ENCODE assay signal across 2 cellular contexts in the genomic region with DNA sequence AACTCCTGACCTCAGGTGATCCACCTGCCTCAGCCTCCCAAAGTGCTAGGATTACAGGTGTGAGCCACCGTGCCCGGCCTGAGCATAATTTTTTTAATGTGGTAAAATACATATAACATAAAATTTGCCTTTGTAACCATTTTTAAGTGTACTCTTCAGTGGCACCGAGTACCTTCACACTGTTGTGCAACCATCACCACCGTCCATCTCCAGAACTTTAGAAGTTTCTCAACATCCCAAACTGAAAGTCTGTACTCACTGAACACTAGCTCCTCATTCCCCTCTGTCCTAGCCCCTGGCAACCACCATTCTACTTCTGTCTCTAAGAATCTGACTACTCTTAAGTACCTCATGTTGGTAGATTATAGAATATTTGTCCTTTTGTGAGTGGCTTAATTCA.
A peak's percentile ranks its signal among the peaks of the same experiment; 100 is the strongest.
TF ChIP-seq lines count a peak whose summit lies in the region.

No MANE protein-coding gene starts in this region.

TF ChIP-seq in WTC11, 78 proteins besides CTCF, POLR2A, EP300 and RAD21:
- TF ChIP-seq, protein P1, sequence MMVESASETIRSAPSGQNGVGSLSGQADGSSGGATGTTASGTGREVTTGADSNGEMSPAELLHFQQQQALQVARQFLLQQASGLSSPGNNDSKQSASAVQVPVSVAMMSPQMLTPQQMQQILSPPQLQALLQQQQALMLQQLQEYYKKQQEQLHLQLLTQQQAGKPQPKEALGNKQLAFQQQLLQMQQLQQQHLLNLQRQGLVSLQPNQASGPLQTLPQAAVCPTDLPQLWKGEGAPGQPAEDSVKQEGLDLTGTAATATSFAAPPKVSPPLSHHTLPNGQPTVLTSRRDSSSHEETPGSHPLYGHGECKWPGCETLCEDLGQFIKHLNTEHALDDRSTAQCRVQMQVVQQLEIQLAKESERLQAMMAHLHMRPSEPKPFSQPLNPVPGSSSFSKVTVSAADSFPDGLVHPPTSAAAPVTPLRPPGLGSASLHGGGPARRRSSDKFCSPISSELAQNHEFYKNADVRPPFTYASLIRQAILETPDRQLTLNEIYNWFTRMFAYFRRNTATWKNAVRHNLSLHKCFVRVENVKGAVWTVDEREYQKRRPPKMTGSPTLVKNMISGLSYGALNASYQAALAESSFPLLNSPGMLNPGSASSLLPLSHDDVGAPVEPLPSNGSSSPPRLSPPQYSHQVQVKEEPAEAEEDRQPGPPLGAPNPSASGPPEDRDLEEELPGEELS (CRISPR knock-in tag; IDR thresholded peaks at IDR 0.05): no peak
- no peak for TF ChIP-seq JAZF1 (CRISPR knock-in tag; IDR thresholded peaks at IDR 0.05)
- no peak for TF ChIP-seq KAT7 (CRISPR knock-in tag; IDR thresholded peaks at IDR 0.05; ENCODE audit: borderline replicate concordance)
- no peak for TF ChIP-seq RELA (CRISPR knock-in tag; IDR thresholded peaks at IDR 0.05; ENCODE audit: borderline replicate concordance)
- TF ChIP-seq, protein P2, sequence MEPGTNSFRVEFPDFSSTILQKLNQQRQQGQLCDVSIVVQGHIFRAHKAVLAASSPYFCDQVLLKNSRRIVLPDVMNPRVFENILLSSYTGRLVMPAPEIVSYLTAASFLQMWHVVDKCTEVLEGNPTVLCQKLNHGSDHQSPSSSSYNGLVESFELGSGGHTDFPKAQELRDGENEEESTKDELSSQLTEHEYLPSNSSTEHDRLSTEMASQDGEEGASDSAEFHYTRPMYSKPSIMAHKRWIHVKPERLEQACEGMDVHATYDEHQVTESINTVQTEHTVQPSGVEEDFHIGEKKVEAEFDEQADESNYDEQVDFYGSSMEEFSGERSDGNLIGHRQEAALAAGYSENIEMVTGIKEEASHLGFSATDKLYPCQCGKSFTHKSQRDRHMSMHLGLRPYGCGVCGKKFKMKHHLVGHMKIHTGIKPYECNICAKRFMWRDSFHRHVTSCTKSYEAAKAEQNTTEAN (CRISPR knock-in tag; IDR thresholded peaks at IDR 0.05): no peak
- no peak for TF ChIP-seq IRF2 (CRISPR knock-in tag; IDR thresholded peaks at IDR 0.05; ENCODE audit: borderline replicate concordance, low read depth)
- no peak for TF ChIP-seq HMGA2 (CRISPR knock-in tag; IDR thresholded peaks at IDR 0.05)
- TF ChIP-seq GABPB1 (CRISPR knock-in tag; IDR thresholded peaks at IDR 0.05): no peak
- TF ChIP-seq TCF7 (CRISPR knock-in tag; IDR thresholded peaks at IDR 0.05; ENCODE audit: low read depth): no peak
- TF ChIP-seq, protein P3, sequence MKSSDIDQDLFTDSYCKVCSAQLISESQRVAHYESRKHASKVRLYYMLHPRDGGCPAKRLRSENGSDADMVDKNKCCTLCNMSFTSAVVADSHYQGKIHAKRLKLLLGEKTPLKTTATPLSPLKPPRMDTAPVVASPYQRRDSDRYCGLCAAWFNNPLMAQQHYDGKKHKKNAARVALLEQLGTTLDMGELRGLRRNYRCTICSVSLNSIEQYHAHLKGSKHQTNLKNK (CRISPR knock-in tag; IDR thresholded peaks at IDR 0.05): no peak
- TF ChIP-seq, protein P4, sequence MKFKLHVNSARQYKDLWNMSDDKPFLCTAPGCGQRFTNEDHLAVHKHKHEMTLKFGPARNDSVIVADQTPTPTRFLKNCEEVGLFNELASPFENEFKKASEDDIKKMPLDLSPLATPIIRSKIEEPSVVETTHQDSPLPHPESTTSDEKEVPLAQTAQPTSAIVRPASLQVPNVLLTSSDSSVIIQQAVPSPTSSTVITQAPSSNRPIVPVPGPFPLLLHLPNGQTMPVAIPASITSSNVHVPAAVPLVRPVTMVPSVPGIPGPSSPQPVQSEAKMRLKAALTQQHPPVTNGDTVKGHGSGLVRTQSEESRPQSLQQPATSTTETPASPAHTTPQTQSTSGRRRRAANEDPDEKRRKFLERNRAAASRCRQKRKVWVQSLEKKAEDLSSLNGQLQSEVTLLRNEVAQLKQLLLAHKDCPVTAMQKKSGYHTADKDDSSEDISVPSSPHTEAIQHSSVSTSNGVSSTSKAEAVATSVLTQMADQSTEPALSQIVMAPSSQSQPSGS (CRISPR knock-in tag; IDR thresholded peaks at IDR 0.05; ENCODE audit: borderline replicate concordance, low read depth): no peak
- TF ChIP-seq SOX15 (CRISPR knock-in tag; IDR thresholded peaks at IDR 0.05): no peak
- TF ChIP-seq NR1H2 (CRISPR knock-in tag; IDR thresholded peaks at IDR 0.05): no peak
- TF ChIP-seq NFYB (CRISPR knock-in tag; conservative IDR thresholded peaks at IDR 0.05; ENCODE audit: low read depth): no peak
- TF ChIP-seq ZNF138 (CRISPR knock-in tag; conservative IDR thresholded peaks at IDR 0.05): no peak
- no peak for TF ChIP-seq CBFB (CRISPR knock-in tag; IDR thresholded peaks at IDR 0.05; ENCODE audit: low read depth)
- no peak for TF ChIP-seq TEAD4 (CRISPR knock-in tag; IDR thresholded peaks at IDR 0.05)

TF ChIP-seq in HepG2, 621 proteins besides CTCF, POLR2A, EP300 and RAD21:
- TF ChIP-seq CBX2 (IDR thresholded peaks at IDR 0.05; ENCODE audit: low read depth, low read length) (no peak), CBX2 (CRISPR knock-in tag; IDR thresholded peaks at IDR 0.05; ENCODE audit: low read depth) (no peak), CEBPB (IDR thresholded peaks at IDR 0.05; ENCODE audit: borderline replicate concordance, low read depth, low read length) (peak; percentile 55; the same call in 1 of the 2 replicates), NFIC (IDR thresholded peaks at IDR 0.05; ENCODE audit: low read length) (no peak)
TF ChIP-seq in HepG2: peak in this region for 1.
